ENCODE assay signal across 10 cellular contexts in genomic region chr1:225778412-225778669, GRCh38. TPM values are rescaled to one million over a fixed set of nuclear protein-coding genes. Genes with fewer than 3 reads are reported as not detected.
DNase-seq lines count a peak whose midpoint lies in the region; ATAC-seq and TF ChIP-seq lines count a peak whose summit lies in the region.
"Had no signal": no experiment of that assay in that cellular context is flagged by ENCODE, and none has a peak within 500 bp of the region (broad histone marks: within the 10 kb centered on the region; RNA-seq: fewer than 3 reads in every experiment).

No MANE protein-coding gene starts in this region.

- H3K4me1 Mint-ChIP-seq in activated T-helper 17 cell treated with anti-CD3 and anti-CD28 coated beads, Interleukin-2, amount 50 U/mL, for 72 hours, result peaks cover 15% of the 10 kb centered on the region
- peaks cover 38% of the 10 kb centered on the region for H3K4me1 Mint-ChIP-seq in activated T-cell treated with anti-CD3 and anti-CD28 coated beads, Interleukin-2, amount 50 U/mL, for 4 hours (ENCODE audit: low read depth)

- no peaks in the 10 kb centered on the region for H3K27me3 ChIP-seq in iPS DF 6.9 (ENCODE audit: control insufficient read depth, insufficient read depth, low read length)

- no peak for DNase-seq in GM12864 (ENCODE audit: low read depth)
- no peak for DNase-seq in iPS DF 6.9 (ENCODE audit: low read depth, low spot score)
- DNase-seq in sciatic nerve (ENCODE audit: low spot score), result no peak
- DNase-seq in NCI-H187 treated with DMSO at 0.1 percent for 48 hours (lab: John Stamatoyannopoulos, UW), result no peak
- DNase-seq in activated T-cell treated with anti-CD3 and anti-CD28 coated beads, Interleukin-2, amount 50 U/mL, for 4 hours, result no peak
- DNase-seq: cortex of kidney had no signal

- WGBS in iPS DF 6.9 (ENCODE audit: insufficient coverage, insufficient read length), result no CpG with 5 or more reads among the region's 1 CpG

- no peaks in the 10 kb centered on the region for H3K9me3 ChIP-seq in iPS DF 6.9 (ENCODE audit: control insufficient read depth, insufficient read depth, low read length)

- H3K27ac ChIP-seq in VCaP (peak overlapping the region; percentile 99), iPS DF 6.9 (ENCODE audit: low read length) (no peak overlapping the region), skin epidermis (peak overlapping the region in 20 of 21 experiments; percentile 78 to 98 (median 96))

- H3K27ac Mint-ChIP-seq in activated T-helper 17 cell treated with anti-CD3 and anti-CD28 coated beads, Interleukin-2, amount 50 U/mL, for 72 hours, result no peak overlapping the region
- H3K27ac Mint-ChIP-seq: activated B cell treated with CpG ODN at 0.5 μM for 24 hours had no signal

- H3K9me3 Mint-ChIP-seq in activated T-helper 17 cell treated with anti-CD3 and anti-CD28 coated beads, Interleukin-2, amount 50 U/mL, for 72 hours, result no peaks in the 10 kb centered on the region
- H3K9me3 Mint-ChIP-seq in activated T-cell treated with anti-CD3 and anti-CD28 coated beads, Interleukin-2, amount 50 U/mL, for 4 hours, result no peaks in the 10 kb centered on the region
- H3K9me3 Mint-ChIP-seq: activated B cell treated with CpG ODN at 0.5 μM for 24 hours had no signal

- no peaks in the 10 kb centered on the region for H3K27me3 Mint-ChIP-seq in activated T-helper 17 cell treated with anti-CD3 and anti-CD28 coated beads, Interleukin-2, amount 50 U/mL, for 72 hours
- no peaks in the 10 kb centered on the region for H3K27me3 Mint-ChIP-seq in activated T-cell treated with anti-CD3 and anti-CD28 coated beads, Interleukin-2, amount 50 U/mL, for 4 hours (ENCODE audit: low read depth)
- H3K27me3 Mint-ChIP-seq: activated B cell treated with CpG ODN at 0.5 μM for 24 hours had no signal

- no peaks in the 10 kb centered on the region for H3K36me3 Mint-ChIP-seq in activated T-helper 17 cell treated with anti-CD3 and anti-CD28 coated beads, Interleukin-2, amount 50 U/mL, for 72 hours (ENCODE audit: low read depth)
- peaks cover 15% of the 10 kb centered on the region for H3K36me3 Mint-ChIP-seq in activated T-cell treated with anti-CD3 and anti-CD28 coated beads, Interleukin-2, amount 50 U/mL, for 4 hours (ENCODE audit: insufficient read depth)

- H3K4me3 ChIP-seq in GM12864 (ENCODE audit: low read depth, low read length), result peak overlapping the region; percentile 78
- peak overlapping the region; percentile 78; the same call in 1 of the 2 replicates for H3K4me3 ChIP-seq in iPS DF 6.9 (ENCODE audit: low read length)
- peak overlapping the region; percentile 58 to 91 (median 75) for H3K4me3 ChIP-seq in skin epidermis

- no peak overlapping the region for H3K4me3 Mint-ChIP-seq in activated T-helper 17 cell treated with anti-CD3 and anti-CD28 coated beads, Interleukin-2, amount 50 U/mL, for 72 hours
- H3K4me3 Mint-ChIP-seq in activated T-cell treated with anti-CD3 and anti-CD28 coated beads, Interleukin-2, amount 50 U/mL, for 4 hours, result no peak overlapping the region
- H3K4me3 Mint-ChIP-seq: activated B cell treated with CpG ODN at 0.5 μM for 24 hours had no signal

- H3K4me1 ChIP-seq in iPS DF 6.9 (ENCODE audit: control insufficient read depth, insufficient read depth, low read length), result no peaks in the 10 kb centered on the region; the same call in 1 of the 2 replicates

- no peaks in the 10 kb centered on the region for H3K36me3 ChIP-seq in iPS DF 6.9 (ENCODE audit: control insufficient read depth, insufficient read depth, low read length)

- no peak for TF ChIP-seq CTCF in GM12864 (IDR thresholded peaks at IDR 0.05; ENCODE audit: low read depth, low read length, missing control alignments)
- no peak for TF ChIP-seq CTCF in VCaP (conservative IDR thresholded peaks at IDR 0.05)

- no peak for ATAC-seq in activated T-helper 17 cell treated with anti-CD3 and anti-CD28 coated beads, Interleukin-2, amount 50 U/mL, for 72 hours (replicated peaks)
- ATAC-seq in sciatic nerve, result no peak
- ATAC-seq in activated T-cell treated with anti-CD3 and anti-CD28 coated beads, Interleukin-2, amount 50 U/mL, for 4 hours, result no peak

- intact Hi-C loops in sciatic nerve (cut with DNase I), result no loop called here

RNA-seq across cellular contexts. Expression of gene SRP9, which starts 0.7 kb away (rescaled TPM):
- total RNA-seq in activated T-helper 17 cell treated with anti-CD3 and anti-CD28 coated beads, Interleukin-2, amount 50 U/mL, for 72 hours, result 100 to 1,000 TPM; 209 to 281 TPM
- 151 TPM for total RNA-seq in sciatic nerve
- 100 to 1,000 TPM; 261 to 287 (median 273) TPM for total RNA-seq in activated T-cell treated with anti-CD3 and anti-CD28 coated beads, Interleukin-2, amount 50 U/mL, for 4 hours

RNA-seq across cellular contexts. Expression of gene EPHX1, which starts 31.6 kb away (rescaled TPM):
- 1 to 10 TPM; 1.5 to 1.7 TPM for total RNA-seq in activated T-helper 17 cell treated with anti-CD3 and anti-CD28 coated beads, Interleukin-2, amount 50 U/mL, for 72 hours
- total RNA-seq in sciatic nerve, result 232 TPM
- total RNA-seq in activated T-cell treated with anti-CD3 and anti-CD28 coated beads, Interleukin-2, amount 50 U/mL, for 4 hours, result 1 to 10 TPM; 1.8 to 2.2 (median 1.9) TPM

Comparison
In these comparisons a context has a peak if more than half of its experiments do, and no peak if none do; other contexts are left out.
1. RNA of gene EPHX1, which starts 31.6 kb away (total RNA-seq): 232 TPM in sciatic nerve (single experiment); 1.8 to 2.2 TPM in activated T-cell treated with anti-CD3 and anti-CD28 coated beads, Interleukin-2, amount 50 U/mL, for 4 hours and 1.5 to 1.7 TPM in activated T-helper 17 cell treated with anti-CD3 and anti-CD28 coated beads, Interleukin-2, amount 50 U/mL, for 72 hours; every median in the first group is over 10 times any median in the second.
2. Peak in every context shown above with its lines, with median percentiles within 50 percentile points of each other: H3K4me3 ChIP-seq.